20 cellular contexts compared by ENCODE assay signal in the genomic region with DNA sequence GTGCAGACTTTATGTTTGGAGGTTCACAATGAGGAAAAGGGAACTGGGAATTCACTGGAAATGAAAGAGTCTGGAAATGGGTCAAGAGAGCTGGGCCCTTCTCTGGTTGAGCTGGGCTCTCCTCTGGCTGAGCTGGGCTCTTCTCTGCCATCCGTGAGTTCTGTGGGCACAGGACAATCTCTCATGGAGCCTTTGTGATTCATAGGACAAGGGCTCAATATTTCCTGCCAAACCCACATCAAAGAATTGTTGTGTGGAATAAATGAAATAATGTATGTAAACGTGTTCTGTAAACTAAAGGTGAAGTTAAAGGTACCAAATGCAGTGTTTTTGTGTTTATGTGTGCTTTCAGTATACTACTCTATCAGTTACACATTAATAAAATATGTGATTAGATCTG.
DNase-seq lines count a peak whose midpoint lies in the region; TF ChIP-seq lines count a peak whose summit lies in the region.
"Had no signal": no experiment of that assay in that cellular context is flagged by ENCODE, and none has a peak within 500 bp of the region (broad histone marks: within the 10 kb centered on the region; RNA-seq: fewer than 3 reads in every experiment).

No MANE protein-coding gene starts in this region.

- no peaks in the 10 kb centered on the region for H3K27me3 ChIP-seq in parathyroid adenoma (ENCODE audit: control insufficient read depth, insufficient read depth, low read length)
- H3K27me3 ChIP-seq: BE2C, BLaER1 had no signal

- peak; percentile 91 for DNase-seq in SW480 (ENCODE audit: low spot score)
- peak; percentile 16 for DNase-seq in astrocyte of the hippocampus (ENCODE audit: low read depth, low spot score)
- DNase-seq in AG08395 (ENCODE audit: low spot score): no peak
- DNase-seq in AG20443 (ENCODE audit: low spot score): no peak
- DNase-seq: 8988T; ACHN; BE2C; C1 segment of cervical spinal cord; CD4-positive, alpha-beta memory T cell; CD4-positive, CD25-positive, alpha-beta regulatory T cell; CD8-positive, alpha-beta memory T cell; COR-L47; DMS 273 treated with DMSO at 0.1 percent for 48 hours; DMS153; DMS79; DND-41; EL; GDM1 had no signal

- peaks cover 45% of the 10 kb centered on the region for H3K4me1 ChIP-seq in parathyroid adenoma
- H3K4me1 ChIP-seq: BE2C, BLaER1 had no signal

- no peaks in the 10 kb centered on the region for H3K36me3 ChIP-seq in parathyroid adenoma (ENCODE audit: control insufficient read depth, insufficient read depth, low read length)
- H3K36me3 ChIP-seq: BE2C, BLaER1 had no signal

- H3K9me3 ChIP-seq in parathyroid adenoma (ENCODE audit: control insufficient read depth, low read length): no peaks in the 10 kb centered on the region
- H3K9me3 ChIP-seq: BE2C, BLaER1 had no signal

- H3K4me3 ChIP-seq in parathyroid adenoma (ENCODE audit: low read depth, low read length): no peak overlapping the region
- H3K4me3 ChIP-seq: BLaER1 had no signal

- H3K9ac ChIP-seq in parathyroid adenoma: no peak overlapping the region
- H3K9ac ChIP-seq: BLaER1 had no signal

- TF ChIP-seq CTCF in parathyroid adenoma (IDR thresholded peaks at IDR 0.05): no peak

- H3K27ac ChIP-seq in parathyroid adenoma: peak overlapping the region; percentile 93
- H3K27ac ChIP-seq: BLaER1 had no signal

- H2AFZ ChIP-seq in parathyroid adenoma: no peak overlapping the region

- no peak overlapping the region for H3K4me2 ChIP-seq in parathyroid adenoma (ENCODE audit: low read length)
- H3K4me2 ChIP-seq: BLaER1 had no signal

- no peaks in the 10 kb centered on the region for H3K79me2 ChIP-seq in parathyroid adenoma

Comparison
In these comparisons a context has a peak if more than half of its experiments do, and no peak if none do; other contexts are left out.
1. DNase-seq: peak in SW480 (single experiment) and astrocyte of the hippocampus (single experiment); none in AG08395 (single experiment) and AG20443 (single experiment).